ENCODE assay signal across 12 cellular contexts in the genomic region with DNA sequence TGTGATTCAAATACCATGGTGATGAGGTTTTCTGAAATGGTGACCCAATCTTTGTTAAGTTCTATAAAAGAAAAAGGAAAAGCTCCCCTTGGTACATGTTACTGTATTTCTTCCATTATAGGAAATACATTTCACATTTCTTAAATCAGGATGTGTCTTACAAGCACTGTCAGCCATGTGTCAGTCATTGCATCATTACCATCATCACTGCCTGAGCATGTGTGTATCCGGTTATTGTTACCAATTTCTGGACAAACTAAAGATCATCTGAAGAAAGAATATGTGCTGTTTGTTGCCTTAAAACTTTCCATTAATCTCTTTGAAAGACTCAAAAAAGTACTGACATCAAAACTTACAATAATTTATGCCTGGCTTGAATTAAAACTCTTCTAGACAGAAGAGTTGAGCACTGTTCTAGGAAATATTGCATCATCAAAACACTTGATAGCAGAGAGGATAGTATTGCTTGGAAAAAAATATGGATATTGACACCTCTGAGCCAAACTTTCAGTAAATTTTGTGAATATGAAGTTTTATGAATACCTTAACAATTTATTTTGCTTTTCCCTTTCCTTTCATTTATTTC. TPM values are rescaled to one million over a fixed set of nuclear protein-coding genes. Genes with fewer than 3 reads are reported as not detected.
A peak's percentile ranks its signal among the peaks of the same experiment; 100 is the strongest.
DNase-seq lines count a peak whose midpoint lies in the region; ATAC-seq, FAIRE-seq and TF ChIP-seq lines count a peak whose summit lies in the region.
"Had no signal": no experiment of that assay in that cellular context is flagged by ENCODE, and none has a peak within 500 bp of the region (broad histone marks: within the 10 kb centered on the region; RNA-seq: fewer than 3 reads in every experiment).

No MANE protein-coding gene starts in this region.

- peaks cover 2% of the 10 kb centered on the region for H3K36me3 Mint-ChIP-seq in astrocyte (ENCODE audit: low read depth, unreplicated experiment)

- peak overlapping the region; percentile 23 for H3K27ac Mint-ChIP-seq in astrocyte (ENCODE audit: unreplicated experiment)

- no peaks in the 10 kb centered on the region for H3K9me3 Mint-ChIP-seq in astrocyte (ENCODE audit: unreplicated experiment)

- H3K4me3 ChIP-seq in astrocyte (ENCODE audit: insufficient read depth, low read depth, low read length) = no peak overlapping the region

- H3K27me3 ChIP-seq in astrocyte (ENCODE audit: insufficient read depth, low read length) (no peaks in the 10 kb centered on the region), foreskin keratinocyte (no peaks in the 10 kb centered on the region)

- H3K27ac ChIP-seq in astrocyte (ENCODE audit: low read depth, low read length) (no peak overlapping the region), foreskin keratinocyte (no peak overlapping the region)
- H3K27ac ChIP-seq: C4-2B, HL-60 had no signal

- no peaks in the 10 kb centered on the region for H3K27me3 Mint-ChIP-seq in astrocyte (ENCODE audit: low read depth, unreplicated experiment)

- no peak for TF ChIP-seq POLR2A in GM12891 (IDR thresholded peaks at IDR 0.05; ENCODE audit: low read depth, low read length)

- FAIRE-seq in GM12891 (lab: Jason Lieb, UNC) (peak; percentile 9), astrocyte (lab: Jason Lieb, UNC) (peak; percentile 13)

- H2AFZ ChIP-seq in astrocyte (ENCODE audit: low read depth, low read length) = no peak overlapping the region

- TF ChIP-seq CTCF in astrocyte (IDR thresholded peaks at IDR 0.05; ENCODE audit: insufficient read depth, low read depth, low read length) = no peak
- TF ChIP-seq CTCF in foreskin keratinocyte (conservative IDR thresholded peaks at IDR 0.05) = no peak

- no peaks in the 10 kb centered on the region for H3K9me3 ChIP-seq in astrocyte (ENCODE audit: insufficient read depth, low read depth, low read length)

- no peaks in the 10 kb centered on the region for H3K79me2 ChIP-seq in astrocyte (ENCODE audit: insufficient read depth, low read length)

- H3K4me3 Mint-ChIP-seq in astrocyte (ENCODE audit: unreplicated experiment) = no peak overlapping the region

- no peak overlapping the region for H3K9ac ChIP-seq in astrocyte (ENCODE audit: low read length)

- no peaks in the 10 kb centered on the region for H3K4me1 Mint-ChIP-seq in astrocyte (ENCODE audit: low read depth, unreplicated experiment)

- no peak for DNase-seq in GM12891 (ENCODE audit: insufficient read length, low spot score)
- peak; percentile 40 for DNase-seq in HS-5 (ENCODE audit: low read depth)
- DNase-seq in astrocyte (ENCODE audit: low read depth) = no peak
- DNase-seq in foreskin keratinocyte = peak in 1 of 2 donors; percentile 20
- DNase-seq in NCI-H1436 (lab: John Stamatoyannopoulos, UW) = no peak
- DNase-seq in AG08396 (ENCODE audit: low spot score) = no peak
- no peak for DNase-seq in medulla oblongata (ENCODE audit: extremely low spot score)
- DNase-seq: H7, NCI-H2107 had no signal

- no peaks in the 10 kb centered on the region for H3K4me1 ChIP-seq in astrocyte (ENCODE audit: insufficient read depth, low read length)
- H3K4me1 ChIP-seq in foreskin keratinocyte = no peaks in the 10 kb centered on the region

- H3K4me2 ChIP-seq in astrocyte (ENCODE audit: low read length) = no peak overlapping the region

- ATAC-seq in foreskin keratinocyte = peak; percentile 51
- ATAC-seq: Right ventricle myocardium inferior had no signal

- no peaks in the 10 kb centered on the region for H4K20me1 ChIP-seq in astrocyte (ENCODE audit: insufficient read depth, low read length)

- no peaks in the 10 kb centered on the region for H3K36me3 ChIP-seq in astrocyte (ENCODE audit: insufficient read depth, low read length)

TF ChIP-seq in GM12891, 5 proteins besides CTCF, POLR2A, EP300 and RAD21:
- no peak for TF ChIP-seq SPI1 (IDR thresholded peaks at IDR 0.05; ENCODE audit: low read depth, low read length)
- TF ChIP-seq POLR2AphosphoS5 (IDR thresholded peaks at IDR 0.05; ENCODE audit: low read depth, low read length) = no peak
- no peak for TF ChIP-seq TAF1 (IDR thresholded peaks at IDR 0.05; ENCODE audit: low read depth, low read length)
- no peak for TF ChIP-seq PAX5 (IDR thresholded peaks at IDR 0.05; ENCODE audit: insufficient read depth, low read length, severe bottlenecking)
- no peak for TF ChIP-seq POU2F2 (IDR thresholded peaks at IDR 0.05; ENCODE audit: low read depth, low read length)

RNA-seq across cellular contexts. Expression of gene TSPYL1, which starts 7.1 kb away (rescaled TPM):
- 26.9 TPM for polyA plus RNA-seq in GM12891 (2012; ENCODE audit: low read depth, missing spikeins)
- total RNA-seq in astrocyte (87.8 and 91.7 TPM in 2 replicates), foreskin keratinocyte (68.2 and 72.5 TPM in 2 replicates)
- 30.1 and 32.2 TPM in 2 replicates for polyA plus RNA-seq in foreskin keratinocyte

RNA-seq across cellular contexts. Expression of gene TSPYL4, which starts 33.0 kb away (rescaled TPM):
- polyA plus RNA-seq in GM12891 (2012; ENCODE audit: low read depth, missing spikeins) = 14.1 TPM
- total RNA-seq in astrocyte (22.2 and 25.8 TPM in 2 replicates), foreskin keratinocyte (4.9 and 6.7 TPM in 2 replicates)
- polyA plus RNA-seq in foreskin keratinocyte = 2.5 and 2.9 TPM in 2 replicates
